8 cellular contexts compared by ENCODE assay signal in the genomic region with DNA sequence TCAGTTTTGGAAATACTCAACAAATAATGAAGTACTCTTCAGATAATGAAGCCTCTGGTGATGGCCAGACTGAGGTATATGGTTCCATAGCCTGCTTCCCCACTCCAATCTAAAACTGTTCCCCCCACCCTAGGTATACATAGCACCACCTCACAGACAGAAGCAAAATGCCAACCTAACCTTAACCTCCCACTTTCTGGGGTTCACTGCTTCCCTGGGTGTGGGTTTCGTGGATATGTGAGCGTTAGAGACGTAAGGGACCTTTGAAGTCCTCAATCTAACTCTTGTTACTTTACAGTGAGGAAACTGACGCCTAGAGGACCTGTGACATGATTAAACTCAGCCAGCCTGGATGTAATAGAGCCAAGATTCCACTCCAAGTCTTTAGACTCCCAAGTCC. TPM values are rescaled to one million over a fixed set of nuclear protein-coding genes. Genes with fewer than 3 reads are reported as not detected.
DNase-seq lines count a peak whose midpoint lies in the region; ATAC-seq and TF ChIP-seq lines count a peak whose summit lies in the region.

No MANE protein-coding gene starts in this region.

- TF ChIP-seq CTCF in activated B cell treated with CpG ODN at 0.5 μM for 24 hours (IDR thresholded peaks at IDR 0.05): no peak
- no peak for TF ChIP-seq CTCF in glutamatergic neuron (IDR thresholded peaks at IDR 0.05; ENCODE audit: partially characterized antibody, unreplicated experiment)

- peak overlapping the region; percentile 18 for H3K27ac Mint-ChIP-seq in activated CD8-positive, alpha-beta memory T cell treated with anti-CD3 and anti-CD28 coated beads, Interleukin-2, amount 10 ng/mL, durations not matched to agents 7 days and 5 days
- H3K27ac Mint-ChIP-seq in activated B cell treated with CpG ODN at 0.5 μM for 24 hours (no peak overlapping the region), glutamatergic neuron (ENCODE audit: unreplicated experiment) (no peak overlapping the region)

- CTCF ChIA-PET in activated CD8-positive, alpha-beta memory T cell treated with anti-CD3 and anti-CD28 coated beads, Interleukin-2, amount 10 ng/mL, durations not matched to agents 7 days and 5 days (lab: Charles Lee): interaction anchor here (4.2 kb wide), 1 partner anchor 140 kb away, joined by 23 read pairs; no protein-coding TSS in a partner anchor
- CTCF ChIA-PET in activated B cell treated with CpG ODN at 0.5 μM for 24 hours (lab: Charles Lee): no interaction called here

- peaks cover 17% of the 10 kb centered on the region for H3K4me1 Mint-ChIP-seq in activated CD8-positive, alpha-beta memory T cell treated with anti-CD3 and anti-CD28 coated beads, Interleukin-2, amount 10 ng/mL, durations not matched to agents 7 days and 5 days
- H3K4me1 Mint-ChIP-seq in activated B cell treated with CpG ODN at 0.5 μM for 24 hours: peaks cover 26% of the 10 kb centered on the region
- H3K4me1 Mint-ChIP-seq in glutamatergic neuron (ENCODE audit: low read depth, unreplicated experiment): peaks cover 6% of the 10 kb centered on the region

- H3K36me3 Mint-ChIP-seq in activated CD8-positive, alpha-beta memory T cell treated with anti-CD3 and anti-CD28 coated beads, Interleukin-2, amount 10 ng/mL, durations not matched to agents 7 days and 5 days: peaks cover 26% of the 10 kb centered on the region
- peaks cover 37% of the 10 kb centered on the region for H3K36me3 Mint-ChIP-seq in activated B cell treated with CpG ODN at 0.5 μM for 24 hours (ENCODE audit: low read depth)
- no peaks in the 10 kb centered on the region for H3K36me3 Mint-ChIP-seq in glutamatergic neuron (ENCODE audit: unreplicated experiment)

- no peaks in the 10 kb centered on the region for H3K9me3 Mint-ChIP-seq in activated CD8-positive, alpha-beta memory T cell treated with anti-CD3 and anti-CD28 coated beads, Interleukin-2, amount 10 ng/mL, durations not matched to agents 7 days and 5 days (ENCODE audit: low read depth)
- H3K9me3 Mint-ChIP-seq in activated B cell treated with CpG ODN at 0.5 μM for 24 hours: no peaks in the 10 kb centered on the region
- peaks cover 3% of the 10 kb centered on the region for H3K9me3 Mint-ChIP-seq in glutamatergic neuron (ENCODE audit: unreplicated experiment)

- DNase-seq in activated CD8-positive, alpha-beta memory T cell treated with anti-CD3 and anti-CD28 coated beads, Interleukin-2, amount 10 ng/mL, durations not matched to agents 7 days and 5 days: no peak
- DNase-seq in activated CD8-positive, alpha-beta memory T cell treated with anti-CD3 and anti-CD28 coated beads, Interleukin-2, amount 50 U/mL, for 48 hours: no peak
- DNase-seq in activated B cell treated with CpG ODN at 0.5 μM for 24 hours (no peak), glutamatergic neuron (no peak), DMS79 treated with DMSO at 0.1 percent for 48 hours (lab: John Stamatoyannopoulos, UW) (no peak), COLO668 (lab: John Stamatoyannopoulos, UW; ENCODE audit: unreplicated experiment) (no peak), SW 1271 (lab: John Stamatoyannopoulos, UW) (no peak)
- no peak for DNase-seq in stimulated activated naive CD8-positive, alpha-beta T cell treated with anti-CD3 and anti-CD28 coated beads, Interleukin-15, Interleukin-2, amounts not matched to agents 100 U/mL and 50 U/mL, for 24 hours

- no peak for ATAC-seq in activated CD8-positive, alpha-beta memory T cell treated with anti-CD3 and anti-CD28 coated beads, Interleukin-2, amount 10 ng/mL, durations not matched to agents 7 days and 5 days
- ATAC-seq in activated B cell treated with CpG ODN at 0.5 μM for 24 hours (ENCODE audit: low read depth): no peak
- peak; percentile 21 for ATAC-seq in stimulated activated naive CD8-positive, alpha-beta T cell treated with anti-CD3 and anti-CD28 coated beads, Interleukin-15, Interleukin-2, amounts not matched to agents 100 U/mL and 50 U/mL, for 24 hours

- intact Hi-C loops in activated B cell treated with CpG ODN at 0.5 μM for 24 hours (cut with micrococcal nuclease): no loop called here

- H3K27me3 Mint-ChIP-seq in activated CD8-positive, alpha-beta memory T cell treated with anti-CD3 and anti-CD28 coated beads, Interleukin-2, amount 10 ng/mL, durations not matched to agents 7 days and 5 days: no peaks in the 10 kb centered on the region
- H3K27me3 Mint-ChIP-seq in activated B cell treated with CpG ODN at 0.5 μM for 24 hours: no peaks in the 10 kb centered on the region
- H3K27me3 Mint-ChIP-seq in glutamatergic neuron (ENCODE audit: unreplicated experiment): peaks cover 9% of the 10 kb centered on the region

- POLR2A ChIA-PET in activated B cell treated with CpG ODN at 0.5 μM for 24 hours (lab: Charles Lee): interaction anchor here (4.0 kb wide), 1 partner anchor 35 kb away, joined by 38 read pairs; a partner anchor contains a TSS

- peak overlapping the region; percentile 98 for H3K4me3 Mint-ChIP-seq in activated CD8-positive, alpha-beta memory T cell treated with anti-CD3 and anti-CD28 coated beads, Interleukin-2, amount 10 ng/mL, durations not matched to agents 7 days and 5 days
- H3K4me3 Mint-ChIP-seq in activated B cell treated with CpG ODN at 0.5 μM for 24 hours (peak overlapping the region; percentile 97), glutamatergic neuron (ENCODE audit: unreplicated experiment) (peak overlapping the region; percentile 99)

RNA-seq across cellular contexts. Expression of a gene that starts 1.4 kb away (rescaled TPM):
- total RNA-seq in activated CD8-positive, alpha-beta memory T cell treated with anti-CD3 and anti-CD28 coated beads, Interleukin-2, amount 10 ng/mL, durations not matched to agents 7 days and 5 days: 10 to 100 TPM; 25.4 to 48.0 TPM
- 28.4 and 32.8 TPM in 2 replicates for total RNA-seq in activated B cell treated with CpG ODN at 0.5 μM for 24 hours
- 85.6 TPM for total RNA-seq in glutamatergic neuron (ENCODE audit: unreplicated experiment)

RNA-seq across cellular contexts. Expression of a gene that starts 34.7 kb away (rescaled TPM):
- 10 to 100 TPM; 52.0 to 57.6 TPM for total RNA-seq in activated CD8-positive, alpha-beta memory T cell treated with anti-CD3 and anti-CD28 coated beads, Interleukin-2, amount 10 ng/mL, durations not matched to agents 7 days and 5 days
- total RNA-seq in activated B cell treated with CpG ODN at 0.5 μM for 24 hours: 63.5 and 66.8 TPM in 2 replicates
- 119 TPM for total RNA-seq in glutamatergic neuron (ENCODE audit: unreplicated experiment)
